Comparison of ENCODE assay signal across 1 cellular context in the genomic region with DNA sequence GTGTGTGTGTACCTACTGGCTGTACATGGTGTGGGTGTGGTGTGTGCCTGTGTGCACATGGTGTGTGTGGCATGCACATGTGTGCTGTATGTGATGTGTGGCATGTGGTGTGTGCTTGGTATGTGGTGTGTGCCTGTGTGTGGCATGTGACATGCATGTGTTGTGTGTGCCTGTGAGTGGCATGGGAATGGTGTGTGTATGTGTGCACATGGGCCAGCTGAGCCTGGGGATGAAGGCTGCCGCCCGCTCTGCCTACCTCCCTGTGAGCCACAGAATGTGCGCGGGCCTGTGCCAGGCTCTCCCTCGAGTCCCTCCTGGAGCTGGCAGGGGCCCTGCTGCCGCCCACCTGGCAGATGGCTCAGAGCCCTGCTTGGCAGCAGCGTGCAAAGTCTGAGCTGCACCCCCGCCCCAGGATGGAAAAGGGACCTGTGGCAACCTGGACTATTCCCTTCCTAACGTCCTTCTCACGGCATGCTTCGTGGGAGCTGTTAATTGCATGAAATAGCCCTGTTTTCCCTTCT.
TF ChIP-seq lines count a peak whose summit lies in the region.

No MANE protein-coding gene starts in this region.

TF ChIP-seq in endothelial cell of umbilical vein, 7 proteins besides CTCF, POLR2A, EP300 and RAD21:
- TF ChIP-seq, protein P1, sequence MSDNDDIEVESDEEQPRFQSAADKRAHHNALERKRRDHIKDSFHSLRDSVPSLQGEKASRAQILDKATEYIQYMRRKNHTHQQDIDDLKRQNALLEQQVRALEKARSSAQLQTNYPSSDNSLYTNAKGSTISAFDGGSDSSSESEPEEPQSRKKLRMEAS (IDR thresholded peaks at IDR 0.05; ENCODE audit: insufficient read depth, insufficient read length): peak; percentile 11
- no peak for TF ChIP-seq JUN (IDR thresholded peaks at IDR 0.05; ENCODE audit: borderline replicate concordance, insufficient read depth, insufficient read length, low read depth)
